In the genomic region with DNA sequence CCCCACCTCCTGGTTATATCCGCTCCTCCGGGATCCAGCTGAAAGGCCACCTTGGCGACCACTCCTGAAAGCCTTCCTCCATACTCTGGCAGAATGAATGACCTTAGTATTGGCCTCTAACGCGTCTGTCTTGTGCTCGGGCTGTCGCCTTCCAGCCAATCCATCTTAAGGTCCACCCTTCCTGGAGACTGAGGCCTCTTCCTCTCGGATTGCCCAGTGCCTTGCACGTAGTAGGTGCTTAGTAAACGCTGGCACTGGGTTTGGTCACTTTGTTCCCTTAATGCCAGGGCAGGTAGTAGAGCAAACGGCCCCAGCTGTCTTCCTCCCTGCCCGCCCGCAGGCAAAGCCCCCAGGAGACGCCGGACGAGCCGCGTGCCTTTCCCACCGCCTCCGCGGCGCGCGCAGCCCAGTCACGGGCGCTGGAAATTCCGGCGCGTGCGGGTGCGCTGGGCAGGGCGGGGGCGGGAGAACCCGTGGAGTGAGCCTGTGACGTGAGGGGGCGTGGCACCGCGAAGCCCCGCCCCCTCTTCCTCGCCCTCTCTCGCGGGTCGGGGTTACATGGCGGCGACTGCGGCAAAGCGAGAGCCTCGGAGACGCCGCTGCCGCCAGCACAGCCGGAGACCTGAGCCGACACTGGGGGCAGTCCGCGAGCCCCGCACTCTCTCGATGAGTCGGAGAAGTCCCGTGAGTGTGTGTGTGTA, we compare ENCODE assay signal across 8 cellular contexts. TPM values are rescaled to one million over a fixed set of nuclear protein-coding genes. Genes with fewer than 3 reads are reported as not detected.
A peak's percentile ranks its signal among the peaks of the same experiment; 100 is the strongest.
DNase-seq lines count a peak whose midpoint lies in the region; ATAC-seq and TF ChIP-seq lines count a peak whose summit lies in the region.

Gene MAPK6 (plus strand): TSS at position 527 of the 701 bp plus-strand sequence. CDS start 27,242 bp downstream, outside the sequence.

- TF ChIP-seq EP300 in upper lobe of left lung (IDR thresholded peaks at IDR 0.05) = peak in 1 of 4 donors; percentile 90

- peaks cover 34 to 41% (median 40%) of the 10 kb centered on the region in 3 donors for H3K4me1 Mint-ChIP-seq in T-cell

- peak; percentile 32 to 83 for TF ChIP-seq POLR2A in heart left ventricle (IDR thresholded peaks at IDR 0.05)
- TF ChIP-seq POLR2A in upper lobe of left lung (IDR thresholded peaks at IDR 0.05) = peak in 3 of 4 donors; percentile 91 to 96 (median 91)

- peak within 1 kb of the TSS; percentile 96 to 98 for H3K27ac Mint-ChIP-seq in T-cell

- no peaks in the 10 kb centered on the region for H3K27me3 Mint-ChIP-seq in T-cell

- peak within 1 kb of the TSS; percentile 79 for H3K4me3 ChIP-seq in GM12875 (ENCODE audit: low read depth, low read length)
- H3K4me3 ChIP-seq in heart left ventricle = peak within 1 kb of the TSS; percentile 60 to 89 (median 69)
- H3K4me3 ChIP-seq in upper lobe of left lung = peak within 1 kb of the TSS; percentile 49 to 67 (median 54)

- H3K27ac ChIP-seq in adipose tissue (ENCODE audit: low read depth, low read length) = peak within 1 kb of the TSS; percentile 99
- H3K27ac ChIP-seq in heart left ventricle = peak within 1 kb of the TSS; percentile 91 to 96 (median 93)
- peak within 1 kb of the TSS; percentile 88 to 96 (median 94) for H3K27ac ChIP-seq in upper lobe of left lung

- CTCF ChIA-PET in T-cell (lab: Charles Lee) = interaction anchor here (0.6 to 1.0 kb wide), 2 partner anchors 27 to 39 kb away, joined by 4 read pairs; no protein-coding TSS in a partner anchor

- H3K4me3 Mint-ChIP-seq in T-cell = peak within 1 kb of the TSS; percentile 83 to 97 (median 93)

- TF ChIP-seq CTCF in GM12875 (IDR thresholded peaks at IDR 0.05; ENCODE audit: borderline replicate concordance, insufficient read depth, low read depth, low read length) (no peak), heart left ventricle (IDR thresholded peaks at IDR 0.05) (no peak), upper lobe of left lung (IDR thresholded peaks at IDR 0.05) (peak in 3 of 6 experiments; percentile 8 to 35 (median 10))

- no peaks in the 10 kb centered on the region for H3K9me3 Mint-ChIP-seq in T-cell

- WGBS in adipose tissue, 3 donors = 3 to 4% (median 4%) methylated on average over 48 to 59 of the region's 59 CpGs
- WGBS in heart left ventricle, 4 donors = 4 to 18% (median 6%) methylated on average over 12 to 59 of the region's 59 CpGs
- 5 to 33% methylated on average over 7 to 56 of the region's 59 CpGs for WGBS in upper lobe of left lung, 2 donors

- no peaks in the 10 kb centered on the region for H3K27me3 ChIP-seq in heart left ventricle
- no peaks in the 10 kb centered on the region for H3K27me3 ChIP-seq in upper lobe of left lung

- peak; percentile 80 for ATAC-seq in HG02642 (IDR thresholded peaks at IDR 0.05; ENCODE audit: poor library complexity, unreplicated experiment)
- peak; percentile 88 to 92 (median 89) for ATAC-seq in T-cell (replicated peaks in 1 of 4)
- ATAC-seq in heart left ventricle = peak; percentile 90 to 96 (median 95)
- peak; percentile 95 to 97 for ATAC-seq in upper lobe of left lung (ENCODE audit: low FRiP score in 2 of 2)

- H3K36me3 ChIP-seq in heart left ventricle = no peaks in the 10 kb centered on the region
- H3K36me3 ChIP-seq in upper lobe of left lung = no peaks in the 10 kb centered on the region

- DNase-seq in NCI-H1105 treated with DMSO at 0.1 percent for 48 hours (lab: John Stamatoyannopoulos, UW) = peak; percentile 65
- peak; percentile 87 to 94 (median 92) for DNase-seq in T-cell
- DNase-seq in heart left ventricle = peak; percentile 93 to 97 (median 95)
- peak; percentile 98 for DNase-seq in posterior vena cava (ENCODE audit: low spot score)
- DNase-seq in upper lobe of left lung = peak; percentile 94 to 100

- no peaks in the 10 kb centered on the region for H3K9me3 ChIP-seq in heart left ventricle
- no peaks in the 10 kb centered on the region for H3K9me3 ChIP-seq in upper lobe of left lung

- POLR2A ChIA-PET in T-cell (lab: Charles Lee) = no interaction called here

- H3K4me1 ChIP-seq in heart left ventricle = peaks cover 5 to 49% (median 33%) of the 10 kb centered on the region in 12 donors
- peaks cover 23 to 39% (median 26%) of the 10 kb centered on the region in 4 donors for H3K4me1 ChIP-seq in upper lobe of left lung

- intact Hi-C loops in heart left ventricle (cut with DNase I) = loop anchor here in 5 of 10 donors (2.0 to 5.0 kb wide), 4 partner anchors 37 to 48 kb away; partner anchors contain the start of gene LEO1 (in 2 of the 5)
- intact Hi-C loops in posterior vena cava (cut with DNase I) = no loop called here

- H3K36me3 Mint-ChIP-seq in T-cell = no peaks in the 10 kb centered on the region

RNA-seq across cellular contexts. Expression of gene MAPK6, which starts in this region (rescaled TPM):
- total RNA-seq in T-cell (10 to 100 TPM; 15.1 to 35.1 (median 19.8) TPM), heart left ventricle (10 to 100 TPM; 10.4 to 26.2 (median 18.2) TPM), posterior vena cava (10 to 100 TPM; 22.1 to 36.2 TPM), upper lobe of left lung (10 to 100 TPM in 5 of 6 donors, 1 to 10 TPM in 1; 6.7 to 34.1 (median 24.4) TPM)
- polyA plus RNA-seq in adipose tissue (10 to 100 TPM in 2 of 3 donors, 1 to 10 TPM in 1; 4.1 to 11.3 (median 10.1) TPM), heart left ventricle (10 to 100 TPM in 1 of 2 donors, 1 to 10 TPM in 1; 3.6 to 17.5 TPM)

Comparison
In these comparisons a context has a peak if more than half of its experiments do, and no peak if none do; other contexts are left out.
1. Peak in every context shown above with its lines: DNase-seq, ATAC-seq, H3K4me3 ChIP-seq and H3K27ac ChIP-seq.